29 cellular contexts compared by ENCODE assay signal in the genomic region with DNA sequence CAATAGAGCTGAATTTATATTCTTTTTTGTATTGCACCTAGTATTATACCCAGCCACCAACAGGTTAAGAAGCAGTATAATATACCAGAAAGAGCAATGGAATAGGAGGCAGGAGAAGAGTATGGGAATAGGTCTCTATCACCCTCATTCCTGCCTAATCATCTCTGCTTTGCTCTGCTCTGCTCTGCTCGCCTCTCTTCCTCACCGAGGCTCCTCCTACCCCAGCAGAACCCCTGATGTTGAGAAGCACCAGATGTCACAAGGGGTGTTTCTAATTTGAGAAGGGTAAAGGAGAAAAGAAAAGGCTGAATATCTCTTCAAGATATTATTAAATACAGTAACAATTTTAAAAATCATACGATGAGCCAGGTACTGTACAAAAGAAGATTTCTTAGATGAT.
DNase-seq lines count a peak whose midpoint lies in the region; ATAC-seq, FAIRE-seq and TF ChIP-seq lines count a peak whose summit lies in the region.
"Had no signal": no experiment of that assay in that cellular context is flagged by ENCODE, and none has a peak within 500 bp of the region (broad histone marks: within the 10 kb centered on the region; RNA-seq: fewer than 3 reads in every experiment).

No MANE protein-coding gene starts in this region.

- H3K9me3 ChIP-seq in RWPE2 (ENCODE audit: severe bottlenecking) = no peaks in the 10 kb centered on the region
- no peaks in the 10 kb centered on the region for H3K9me3 ChIP-seq in pancreas
- H3K9me3 ChIP-seq: MG63, ovary, SJSA1 had no signal

- peaks cover 81% of the 10 kb centered on the region for H3K4me1 Mint-ChIP-seq in glutamatergic neuron (ENCODE audit: low read depth, unreplicated experiment)
- H3K4me1 Mint-ChIP-seq: T-cell had no signal

- 60 to 65% methylated on average over 3 of the region's 3 CpGs for WGBS in pancreas, 2 donors

- peak overlapping the region; percentile 67 for H3K4me3 Mint-ChIP-seq in glutamatergic neuron (ENCODE audit: unreplicated experiment)
- H3K4me3 Mint-ChIP-seq: nephron progenitor cell, T-cell, type B pancreatic cell had no signal

- H3K27me3 Mint-ChIP-seq in glutamatergic neuron (ENCODE audit: unreplicated experiment) = no peaks in the 10 kb centered on the region
- H3K27me3 Mint-ChIP-seq: type B pancreatic cell had no signal

- H3K36me3 Mint-ChIP-seq in glutamatergic neuron (ENCODE audit: unreplicated experiment) = no peaks in the 10 kb centered on the region
- H3K36me3 Mint-ChIP-seq: T-cell had no signal

- H3K4me1 ChIP-seq in RWPE2 (ENCODE audit: insufficient read depth, poor library complexity, severe bottlenecking) (peaks cover 49% of the 10 kb centered on the region), pancreas (no peaks in the 10 kb centered on the region)
- H3K4me1 ChIP-seq: SJSA1 had no signal

- H3K4me3 ChIP-seq in RWPE2 (ENCODE audit: severe bottlenecking) (no peak overlapping the region), pancreas (no peak overlapping the region)
- H3K4me3 ChIP-seq: MG63, ovary, SJSA1 had no signal

- no peaks in the 10 kb centered on the region for H3K27me3 ChIP-seq in RWPE2 (ENCODE audit: insufficient read depth, poor library complexity, severe bottlenecking)
- no peaks in the 10 kb centered on the region for H3K27me3 ChIP-seq in pancreas
- H3K27me3 ChIP-seq: MG63, ovary, SJSA1 had no signal

- FAIRE-seq in pancreas (lab: Jason Lieb, UNC) = no peak
- FAIRE-seq: colon, frontal cortex, GM18507, RCC 7860 had no signal

- peaks cover 21% of the 10 kb centered on the region for H3K36me3 ChIP-seq in RWPE2 (ENCODE audit: low read depth)
- no peaks in the 10 kb centered on the region for H3K36me3 ChIP-seq in pancreas
- H3K36me3 ChIP-seq: MG63, ovary, SJSA1 had no signal

- intact Hi-C loops in pancreas (cut with DNase I) = no loop called here

- H3K27ac Mint-ChIP-seq in glutamatergic neuron (ENCODE audit: unreplicated experiment) = peak overlapping the region; percentile 91
- H3K27ac Mint-ChIP-seq: T-cell had no signal

- DNase-seq in NCI-H1694 (lab: John Stamatoyannopoulos, UW) (peak; percentile 85), RWPE2 (ENCODE audit: low spot score) (no peak), glutamatergic neuron (peak; percentile 39), pancreas (no peak), DMS153 treated with DMSO at 0.1 percent for 48 hours (lab: John Stamatoyannopoulos, UW; ENCODE audit: unreplicated experiment) (no peak), GM10266 (ENCODE audit: extremely low spot score) (no peak)
- DNase-seq: activated CD4-positive, alpha-beta T cell treated with anti-CD3 and anti-CD28 coated beads, Interleukin-2, amount 50 U/mL, for 4 hours; activated naive CD4-positive, alpha-beta T cell treated with anti-CD3 and anti-CD28 coated beads, Interleukin-2, amount 50 U/mL, for 16 hours; amniotic stem cell; C1 segment of cervical spinal cord; COR-L47; DND-41; effector CD8-positive, alpha-beta T cell; hippocampal formation; KBM-7; MG63; NCI-H2107; NCI-H510A; nephron progenitor cell; retina; T-cell had no signal

- TF ChIP-seq CTCF in RWPE2 (IDR thresholded peaks at IDR 0.05; ENCODE audit: poor library complexity, severe bottlenecking) (no peak), glutamatergic neuron (IDR thresholded peaks at IDR 0.05; ENCODE audit: partially characterized antibody, unreplicated experiment) (no peak), pancreas (IDR thresholded peaks at IDR 0.05) (no peak), GM10266 (IDR thresholded peaks at IDR 0.05; ENCODE audit: control insufficient read depth, insufficient read depth, low read depth, missing control alignments) (no peak)

- H3K9me3 Mint-ChIP-seq in glutamatergic neuron (ENCODE audit: unreplicated experiment) = peaks cover 13% of the 10 kb centered on the region
- H3K9me3 Mint-ChIP-seq: nephron progenitor cell, T-cell, type B pancreatic cell had no signal

- ATAC-seq in RWPE2 (ENCODE audit: low read depth) = no peak
- ATAC-seq in pancreas = peak in 3 of 4 donors; percentile 26 to 44 (median 35)
- no peak for ATAC-seq in GM18858 (IDR thresholded peaks at IDR 0.05; ENCODE audit: unreplicated experiment)
- ATAC-seq: T-cell had no signal

- H3K27ac ChIP-seq in RWPE2 (ENCODE audit: poor library complexity, severe bottlenecking) (peak overlapping the region; percentile 53), pancreas (no peak overlapping the region)
- H3K27ac ChIP-seq: SJSA1 had no signal

Comparison
In these comparisons a context has a peak if more than half of its experiments do, and no peak if none do; other contexts are left out.
1. DNase-seq: peak in NCI-H1694 (single experiment) and glutamatergic neuron (single experiment); none in RWPE2 (single experiment), pancreas (0 of 6), DMS153 treated with DMSO at 0.1 percent for 48 hours (single experiment) and GM10266 (single experiment).
2. ATAC-seq: peak in pancreas (3 of 4); none in RWPE2 (single experiment) and GM18858 (single experiment).